ENCODE assay signal across 14 cellular contexts in the genomic region with DNA sequence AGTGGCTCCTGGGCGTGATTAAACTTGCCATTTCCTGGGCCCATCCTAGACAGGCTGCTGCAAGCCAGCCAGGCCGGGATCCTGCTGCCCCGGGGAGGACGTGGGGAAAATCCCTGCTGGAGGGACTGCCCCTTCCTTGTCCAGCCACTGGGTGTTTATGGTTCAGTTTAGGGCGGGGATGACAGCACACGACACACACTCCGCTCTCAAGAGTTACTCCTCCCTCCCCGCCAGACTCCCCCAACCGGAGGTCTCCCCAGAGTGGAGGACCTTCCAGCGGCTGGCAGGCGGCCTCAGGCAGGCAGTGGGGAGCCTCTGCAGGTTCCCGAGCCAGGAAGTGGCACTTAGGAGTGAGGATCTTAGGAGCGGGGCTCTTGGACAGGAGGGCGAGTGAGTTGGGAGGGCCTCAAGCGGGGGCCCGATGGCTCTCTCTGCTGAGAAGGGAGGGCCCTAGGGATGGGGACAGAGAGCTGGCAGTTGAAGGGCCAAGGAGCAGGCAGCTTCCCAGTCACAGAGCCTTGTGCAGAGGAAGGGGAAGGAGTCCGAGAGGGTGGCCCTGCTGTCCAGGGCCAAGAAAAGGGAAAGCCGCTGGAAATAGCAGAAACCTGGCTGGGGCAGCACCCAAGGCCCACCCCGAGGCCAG. TPM values are rescaled to one million over a fixed set of nuclear protein-coding genes. Genes with fewer than 3 reads are reported as not detected.
DNase-seq lines count a peak whose midpoint lies in the region; ATAC-seq and TF ChIP-seq lines count a peak whose summit lies in the region.
"Had no signal": no experiment of that assay in that cellular context is flagged by ENCODE, and none has a peak within 500 bp of the region (broad histone marks: within the 10 kb centered on the region; RNA-seq: fewer than 3 reads in every experiment).

No MANE protein-coding gene starts in this region.

- BruUV-seq in Caco-2 (replicated peaks; lab: Mats Ljungman, UMichigan), result no TSS peak

- POLR2A ChIA-PET in Caco-2 (lab: Charles Lee), result no interaction called here
- POLR2A ChIA-PET in activated CD8-positive, alpha-beta T cell treated with anti-CD3 and anti-CD28 coated beads for 36 hours (lab: Charles Lee), result no interaction called here

- no peak for ATAC-seq in activated CD8-positive, alpha-beta T cell treated with anti-CD3 and anti-CD28 coated beads for 36 hours
- ATAC-seq in left lobe of liver (no peak), GM19463 (IDR thresholded peaks at IDR 0.05; ENCODE audit: unreplicated experiment) (no peak)

- H3K4me3 ChIP-seq in BLaER1, result no peak overlapping the region
- H3K4me3 ChIP-seq in Caco-2 (ENCODE audit: low read depth, low read length), result no peak overlapping the region
- H3K4me3 ChIP-seq: esophagus squamous epithelium had no signal

- H3K27ac Mint-ChIP-seq in Caco-2 (ENCODE audit: unreplicated experiment), result peak overlapping the region; percentile 45
- peak overlapping the region; percentile 79 for H3K27ac Mint-ChIP-seq in activated CD8-positive, alpha-beta T cell treated with anti-CD3 and anti-CD28 coated beads for 36 hours

- peaks cover 8% of the 10 kb centered on the region; the same call in 1 of the 2 replicates for H4K20me1 ChIP-seq in BLaER1

- H3K9me3 Mint-ChIP-seq in Caco-2 (ENCODE audit: unreplicated experiment), result no peaks in the 10 kb centered on the region
- peaks cover 8% of the 10 kb centered on the region for H3K9me3 Mint-ChIP-seq in activated CD8-positive, alpha-beta T cell treated with anti-CD3 and anti-CD28 coated beads for 36 hours

- H3K4me1 ChIP-seq in BLaER1 (peaks cover 60% of the 10 kb centered on the region), Caco-2 (no peaks in the 10 kb centered on the region)

- TF ChIP-seq CTCF in Caco-2 (IDR thresholded peaks at IDR 0.05; ENCODE audit: insufficient read depth in 1 of 2, low read depth in 1 of 2, low read length in 1 of 2, severe bottlenecking in 1 of 2, unreplicated experiment in 1 of 2), result no peak
- TF ChIP-seq CTCF in activated CD8-positive, alpha-beta T cell treated with anti-CD3 and anti-CD28 coated beads for 36 hours (IDR thresholded peaks at IDR 0.05), result no peak

- no peak overlapping the region for H3K9ac ChIP-seq in BLaER1

- DNase-seq in Caco-2, result peak in 1 of 2 experiments; percentile 19
- peak; percentile 23 for DNase-seq in activated CD8-positive, alpha-beta T cell treated with anti-CD3 and anti-CD28 coated beads for 36 hours
- peak; percentile 41 for DNase-seq in left lobe of liver (ENCODE audit: low spot score)
- DNase-seq in iPS-NIHi11 (ENCODE audit: low spot score), result no peak
- no peak for DNase-seq in GM19238 (ENCODE audit: insufficient read length, low spot score)
- DNase-seq in stimulated activated CD4-positive, alpha-beta T cell treated with anti-CD3 and anti-CD28 coated beads, Interleukin-2, amount 100 ng/mL, for 24 hours, result no peak
- DNase-seq: cerebellar nuclear complex, esophagus squamous epithelium, NCI-H1092 treated with DMSO at 0.1 percent for 48 hours, NCI-H510A, RPMI8226, T1000 had no signal

- peaks cover 14% of the 10 kb centered on the region for H3K36me3 Mint-ChIP-seq in Caco-2 (ENCODE audit: insufficient read depth, unreplicated experiment)
- H3K36me3 Mint-ChIP-seq in activated CD8-positive, alpha-beta T cell treated with anti-CD3 and anti-CD28 coated beads for 36 hours (ENCODE audit: low read depth), result peaks cover 14% of the 10 kb centered on the region

- H3K27me3 ChIP-seq in BLaER1 (no peaks in the 10 kb centered on the region), Caco-2 (replicated peaks; ENCODE audit: control insufficient read depth, insufficient read depth, low read length) (no peaks in the 10 kb centered on the region)
- H3K27me3 ChIP-seq: esophagus squamous epithelium had no signal

- CTCF ChIA-PET in Caco-2 (lab: Charles Lee), result no interaction called here
- CTCF ChIA-PET in activated CD8-positive, alpha-beta T cell treated with anti-CD3 and anti-CD28 coated beads for 36 hours (lab: Charles Lee), result interaction anchor here (1.0 to 5.3 kb wide), 2 partner anchors 33 to 41 kb away, joined by 3 to 21 read pairs; partner anchors contain the start of gene CAPN10

- no peak overlapping the region for H3K4me3 Mint-ChIP-seq in Caco-2 (ENCODE audit: unreplicated experiment)
- no peak overlapping the region for H3K4me3 Mint-ChIP-seq in activated CD8-positive, alpha-beta T cell treated with anti-CD3 and anti-CD28 coated beads for 36 hours

- H3K4me1 Mint-ChIP-seq in Caco-2 (ENCODE audit: low read depth, unreplicated experiment), result no peaks in the 10 kb centered on the region
- H3K4me1 Mint-ChIP-seq in activated CD8-positive, alpha-beta T cell treated with anti-CD3 and anti-CD28 coated beads for 36 hours (ENCODE audit: low read depth), result peaks cover 40% of the 10 kb centered on the region

- intact Hi-C loops in Caco-2 (cut with micrococcal nuclease; ENCODE audit: unreplicated experiment), result no loop called here
- intact Hi-C loops in activated CD8-positive, alpha-beta T cell treated with anti-CD3 and anti-CD28 coated beads for 36 hours (cut with micrococcal nuclease), result loop anchor here (5.0 kb wide), 1 partner anchor 52 kb away; the partner anchor contains the start of gene RNPEPL1

- H3K27ac ChIP-seq in BLaER1, result peak overlapping the region; percentile 70
- H3K27ac ChIP-seq: esophagus squamous epithelium had no signal

- H3K36me3 ChIP-seq in BLaER1 (peaks cover 27% of the 10 kb centered on the region; the same call in 1 of the 2 replicates), Caco-2 (ENCODE audit: control insufficient read depth, insufficient read depth, low read length) (peaks cover 2% of the 10 kb centered on the region)
- H3K36me3 ChIP-seq: esophagus squamous epithelium had no signal

- no peaks in the 10 kb centered on the region for H3K27me3 Mint-ChIP-seq in Caco-2 (ENCODE audit: insufficient read depth, unreplicated experiment)
- H3K27me3 Mint-ChIP-seq in activated CD8-positive, alpha-beta T cell treated with anti-CD3 and anti-CD28 coated beads for 36 hours, result no peaks in the 10 kb centered on the region

- H3K9me3 ChIP-seq in BLaER1 (peaks cover 20% of the 10 kb centered on the region), Caco-2 (no peaks in the 10 kb centered on the region)
- H3K9me3 ChIP-seq: esophagus squamous epithelium had no signal

- H3K4me2 ChIP-seq in BLaER1, result no peak overlapping the region

RNA-seq across cellular contexts. Expression of gene GPR35, which starts 5.7 kb away (rescaled TPM):
- total RNA-seq in Caco-2 (2022) (21.3 and 21.5 TPM in 2 replicates), left lobe of liver (0.53 TPM)
- 10 to 100 TPM; 14.4 to 14.6 TPM for total RNA-seq in activated CD8-positive, alpha-beta T cell treated with anti-CD3 and anti-CD28 coated beads for 36 hours

RNA-seq across cellular contexts. Expression of gene CAPN10, which starts 33.1 kb away (rescaled TPM):
- total RNA-seq in Caco-2 (2022), result 27.8 and 30.9 TPM in 2 replicates
- total RNA-seq in activated CD8-positive, alpha-beta T cell treated with anti-CD3 and anti-CD28 coated beads for 36 hours, result 10 to 100 TPM; 26.8 to 29.1 TPM
- 13.7 TPM for total RNA-seq in left lobe of liver

RNA-seq across cellular contexts. Expression of gene RNPEPL1, which starts 51.3 kb away (rescaled TPM):
- 22.6 and 25.6 TPM in 2 replicates for total RNA-seq in Caco-2 (2022)
- total RNA-seq in activated CD8-positive, alpha-beta T cell treated with anti-CD3 and anti-CD28 coated beads for 36 hours, result 10 to 100 TPM; 39.1 to 40.5 TPM
- 40.6 TPM for total RNA-seq in left lobe of liver

RNA-seq across cellular contexts. Expression of gene DUSP28, which starts 59.5 kb away (rescaled TPM):
- 2.2 and 2.3 TPM in 2 replicates for total RNA-seq in Caco-2 (2022)
- total RNA-seq in activated CD8-positive, alpha-beta T cell treated with anti-CD3 and anti-CD28 coated beads for 36 hours, result 1 to 10 TPM; 4.5 to 6.2 TPM
- 2.0 TPM for total RNA-seq in left lobe of liver

Comparison
In these comparisons a context has a peak if more than half of its experiments do, and no peak if none do; other contexts are left out.
1. DNase-seq: peak in activated CD8-positive, alpha-beta T cell treated with anti-CD3 and anti-CD28 coated beads for 36 hours (single experiment) and left lobe of liver (single experiment); none in iPS-NIHi11 (single experiment), GM19238 (single experiment) and stimulated activated CD4-positive, alpha-beta T cell treated with anti-CD3 and anti-CD28 coated beads, Interleukin-2, amount 100 ng/mL, for 24 hours (0 of 2).
2. RNA of gene GPR35, which starts 5.7 kb away (total RNA-seq): 21.3 to 21.5 TPM in Caco-2 and 14.4 to 14.6 TPM in activated CD8-positive, alpha-beta T cell treated with anti-CD3 and anti-CD28 coated beads for 36 hours; 0.53 TPM in left lobe of liver (single experiment); every median in the first group is over 10 times any median in the second.